ENCODE assay signal across 9 cellular contexts in the genomic region with DNA sequence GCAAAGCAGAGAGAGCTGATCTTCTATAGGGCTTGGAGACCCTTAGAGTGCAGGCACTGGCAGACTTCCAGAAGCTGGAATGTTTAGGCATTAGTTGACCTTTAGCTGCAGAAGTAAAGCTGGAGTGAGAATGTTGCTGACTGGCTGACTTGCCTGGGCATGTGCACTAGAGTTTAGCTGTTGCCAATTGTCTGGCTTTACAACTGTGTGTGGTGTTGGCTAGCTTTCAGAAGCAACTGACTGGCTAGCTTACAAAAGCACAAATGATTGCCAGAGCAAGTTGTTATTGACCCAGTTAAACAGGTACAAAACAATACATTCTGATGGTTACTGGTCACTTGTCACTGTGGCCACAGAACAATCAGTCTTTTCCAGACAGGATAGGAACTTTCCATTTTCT. TPM values are rescaled to one million over a fixed set of nuclear protein-coding genes. Genes with fewer than 3 reads are reported as not detected.
DNase-seq lines count a peak whose midpoint lies in the region; ATAC-seq lines count a peak whose summit lies in the region.
"Had no signal": no experiment of that assay in that cellular context is flagged by ENCODE, and none has a peak within 500 bp of the region (broad histone marks: within the 10 kb centered on the region; RNA-seq: fewer than 3 reads in every experiment).

No MANE protein-coding gene starts in this region.

- in situ Hi-C loops in G401 (cut with HindIII; ENCODE audit: low sequenced_read_pairs) = no loop called here

- H3K27ac ChIP-seq in angular gyrus (ENCODE audit: low read depth, low read length) = peak overlapping the region; percentile 93

- ATAC-seq in left cardiac atrium (peak; percentile 70 to 79), T-cell (replicated peaks in 1 of 4) (no peak), HG03159 (IDR thresholded peaks at IDR 0.05; ENCODE audit: unreplicated experiment) (no peak)

- POLR2A ChIA-PET in T-cell (lab: Charles Lee) = no interaction called here

- CTCF ChIA-PET in T-cell (lab: Charles Lee) = no interaction called here

- H3K36me3 Mint-ChIP-seq in T-cell = no peaks in the 10 kb centered on the region

- H3K4me1 Mint-ChIP-seq in T-cell = no peaks in the 10 kb centered on the region
- H3K4me1 Mint-ChIP-seq: activated B cell treated with CpG ODN at 0.5 μM for 24 hours had no signal

- DNase-seq in G401 (ENCODE audit: low spot score) (peak; percentile 82), left cardiac atrium (no peak), renal cortical epithelial cell (ENCODE audit: low read depth) (peak; percentile 85), HuH-7 (ENCODE audit: low spot score) (no peak), T-cell (no peak), GM19238 (ENCODE audit: insufficient read length, low spot score) (no peak)
- DNase-seq: activated B cell treated with CpG ODN at 0.5 μM for 24 hours had no signal

- H3K27ac Mint-ChIP-seq in T-cell = no peak overlapping the region
- H3K27ac Mint-ChIP-seq: activated B cell treated with CpG ODN at 0.5 μM for 24 hours had no signal

- H3K9me3 Mint-ChIP-seq in T-cell = peaks cover 0 to 3% (median 0%) of the 10 kb centered on the region in 3 donors
- H3K9me3 Mint-ChIP-seq: activated B cell treated with CpG ODN at 0.5 μM for 24 hours had no signal

- intact Hi-C loops in left cardiac atrium (cut with DNase I) = no loop called here

- H3K4me3 Mint-ChIP-seq in T-cell = no peak overlapping the region
- H3K4me3 Mint-ChIP-seq: activated B cell treated with CpG ODN at 0.5 μM for 24 hours had no signal

- peaks cover 0 to 2% of the 10 kb centered on the region in 2 donors for H3K27me3 Mint-ChIP-seq in T-cell
- H3K27me3 Mint-ChIP-seq: activated B cell treated with CpG ODN at 0.5 μM for 24 hours had no signal

RNA-seq across cellular contexts. Expression of gene FAM13C, which starts 25.1 kb away (rescaled TPM):
- total RNA-seq in G401 (2014; rRNA removed; shearing (Covaris generic)) = not detected in 2 replicates
- total RNA-seq in left cardiac atrium (10 to 100 TPM in 1 of 2 donors, 1 to 10 TPM in 1; 4.6 to 11.9 TPM), renal cortical epithelial cell (0.20 TPM in 1 of 2 replicates, not detected in the other), T-cell (not detected)
- total RNA-seq: activated B cell treated with CpG ODN at 0.5 μM for 24 hours had no signal

Comparison
In these comparisons a context has a peak if more than half of its experiments do, and no peak if none do; other contexts are left out.
1. DNase-seq: peak in G401 (single experiment) and renal cortical epithelial cell (single experiment); none in left cardiac atrium (single experiment), HuH-7 (single experiment), T-cell (0 of 34) and GM19238 (single experiment).
2. ATAC-seq: peak in left cardiac atrium (2 of 2); none in T-cell (0 of 4) and HG03159 (single experiment).